25 cellular contexts compared by ENCODE assay signal in the genomic region with DNA sequence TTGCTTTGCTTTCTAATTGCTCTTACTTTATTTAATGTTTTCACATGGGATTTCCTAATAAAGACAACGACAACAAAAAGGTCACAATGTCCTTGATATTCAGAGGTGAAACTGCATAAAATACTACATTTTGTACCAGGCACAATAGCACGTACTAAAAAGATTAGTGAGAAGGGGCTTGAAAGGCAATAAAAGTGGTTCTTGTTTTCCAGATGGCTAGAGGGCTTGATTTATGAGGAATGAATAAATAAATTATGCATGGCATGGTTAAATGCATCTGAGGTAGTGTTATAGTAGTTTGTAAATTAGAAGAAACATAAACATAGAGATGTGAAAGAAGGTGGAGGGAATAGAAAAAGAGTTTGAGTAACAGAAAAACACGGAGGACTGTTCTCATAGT.
"Had no signal": no experiment of that assay in that cellular context is flagged by ENCODE, and none has a peak within 500 bp of the region (broad histone marks: within the 10 kb centered on the region; RNA-seq: fewer than 3 reads in every experiment).

No MANE protein-coding gene starts in this region.

- H3K4me1 Mint-ChIP-seq: naive B cell had no signal

- ATAC-seq: gastrocnemius medialis, heart right ventricle, left colon, left lung, left ventricle myocardium superior, lower lobe of right lung, mucosa of descending colon had no signal

- H3K9me3 ChIP-seq: esophagus squamous epithelium, gastrocnemius medialis, heart right ventricle, left lung, lower lobe of right lung, mucosa of descending colon had no signal

- H3K36me3 Mint-ChIP-seq: naive B cell had no signal

- H3K4me3 Mint-ChIP-seq: mesothelial cell of epicardium, naive B cell had no signal

- H3K27ac ChIP-seq: coronary artery, dorsolateral prefrontal cortex, esophagus squamous epithelium, gastrocnemius medialis, heart right ventricle, left lung, lower lobe of right lung had no signal

- H3K4me3 ChIP-seq: coronary artery, dorsolateral prefrontal cortex, esophagus squamous epithelium, gastrocnemius medialis, heart right ventricle, left lung, lower lobe of right lung, mucosa of descending colon had no signal

- DNase-seq: dermis blood vessel endothelial cell; dorsolateral prefrontal cortex; effector CD4-positive, alpha-beta T cell; effector memory CD4-positive, alpha-beta T cell; esophagus squamous epithelium; foreskin fibroblast; foreskin melanocyte; gastrocnemius medialis; glutamatergic neuron; head of caudate nucleus; heart right ventricle; hippocampal formation; islet precursor cell; kidney glomerular epithelial cell; left colon; left lung; left ventricle myocardium superior; lower lobe of right lung; mesenchymal stem cell; mucosa of descending colon; naive B cell had no signal

- FAIRE-seq: colon, endothelial cell of umbilical vein had no signal

- H3K27me3 Mint-ChIP-seq: naive B cell had no signal

- H3K4me1 ChIP-seq: esophagus squamous epithelium, gastrocnemius medialis, heart right ventricle, left lung, lower lobe of right lung had no signal

- H3K9me3 Mint-ChIP-seq: naive B cell had no signal
